30 cellular contexts compared by ENCODE assay signal in the genomic region with DNA sequence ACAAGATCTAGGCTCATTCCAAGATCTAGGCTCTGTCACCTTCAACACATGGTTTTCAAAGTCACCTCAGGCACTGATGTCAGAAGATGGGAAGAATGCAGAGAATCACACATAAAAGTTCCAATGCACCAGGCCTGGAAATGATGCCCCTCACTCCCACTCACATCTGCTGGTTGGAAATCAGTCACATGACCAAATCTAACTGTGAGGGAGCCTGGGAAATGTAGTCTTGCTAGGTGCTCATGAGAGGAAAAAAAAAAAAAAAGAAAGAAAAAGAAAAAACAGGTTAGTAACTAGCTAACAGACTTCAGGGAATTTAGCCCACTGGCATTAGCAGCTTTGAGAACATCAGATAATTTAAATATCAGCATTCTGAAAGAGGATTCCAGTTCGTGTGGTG.
DNase-seq lines count a peak whose midpoint lies in the region; ATAC-seq and TF ChIP-seq lines count a peak whose summit lies in the region.
"Had no signal": no experiment of that assay in that cellular context is flagged by ENCODE, and none has a peak within 500 bp of the region (broad histone marks: within the 10 kb centered on the region; RNA-seq: fewer than 3 reads in every experiment).

No MANE protein-coding gene starts in this region.

- H3K4me3 Mint-ChIP-seq in neural progenitor cell = peak overlapping the region; percentile 66
- H3K4me3 Mint-ChIP-seq: activated naive CD8-positive, alpha-beta T cell treated with anti-CD3 and anti-CD28 coated beads for 36 hours; CD14-positive monocyte; mesothelial cell of epicardium had no signal

- H3K56ac ChIP-seq in IMR-90 (ENCODE audit: extremely low read depth, insufficient read depth, low read length) = no peak overlapping the region

- no peak overlapping the region for H3K9ac ChIP-seq in IMR-90 (ENCODE audit: low read depth, low read length)
- no peak overlapping the region for H3K9ac ChIP-seq in neural progenitor cell

- no peaks in the 10 kb centered on the region for H4K20me1 ChIP-seq in IMR-90 (ENCODE audit: insufficient read depth, low read length)
- no peaks in the 10 kb centered on the region for H4K20me1 ChIP-seq in neural progenitor cell (ENCODE audit: low read depth)

- intact Hi-C loops in IMR-90 (cut with micrococcal nuclease) = no loop called here

- TF ChIP-seq POLR2A in IMR-90 (IDR thresholded peaks at IDR 0.05; ENCODE audit: low read depth, low read length) = no peak
- no peak for TF ChIP-seq POLR2A in tibial nerve (IDR thresholded peaks at IDR 0.05)

- H3K27me3 ChIP-seq in IMR-90 (ENCODE audit: control insufficient read depth, insufficient read depth, low read length) (no peaks in the 10 kb centered on the region), neural progenitor cell (no peaks in the 10 kb centered on the region), tibial nerve (no peaks in the 10 kb centered on the region)
- H3K27me3 ChIP-seq: ascending aorta, suprapubic skin, upper lobe of right lung had no signal

- no peaks in the 10 kb centered on the region for H3K9me3 Mint-ChIP-seq in neural progenitor cell

- no peak overlapping the region for H2BK15ac ChIP-seq in IMR-90 (ENCODE audit: low read depth, low read length)

- ATAC-seq in IMR-90 (ENCODE audit: low read depth) = no peak
- ATAC-seq: right cardiac atrium, upper lobe of right lung had no signal

- no peaks in the 10 kb centered on the region for H3K4me1 ChIP-seq in IMR-90 (ENCODE audit: control insufficient read depth, insufficient read depth, low read length)
- peaks cover 12% of the 10 kb centered on the region for H3K4me1 ChIP-seq in neural progenitor cell
- H3K4me1 ChIP-seq in tibial nerve = no peaks in the 10 kb centered on the region
- H3K4me1 ChIP-seq: ascending aorta, suprapubic skin, upper lobe of right lung had no signal

- H2AFZ ChIP-seq in IMR-90 (replicated peaks; ENCODE audit: low read length, poor library complexity) (no peak overlapping the region), neural progenitor cell (replicated peaks) (peak overlapping the region; percentile 100)

- H3K27ac Mint-ChIP-seq in neural progenitor cell = peak overlapping the region; percentile 97
- H3K27ac Mint-ChIP-seq: activated naive CD8-positive, alpha-beta T cell treated with anti-CD3 and anti-CD28 coated beads for 36 hours; CD14-positive monocyte; IgD-negative memory B cell; mesothelial cell of epicardium had no signal

- no peak overlapping the region for H2BK5ac ChIP-seq in IMR-90 (ENCODE audit: low read depth, low read length, poor library complexity, severe bottlenecking)

- no peak for TF ChIP-seq EP300 in tibial nerve (IDR thresholded peaks at IDR 0.05)

- H4K91ac ChIP-seq in IMR-90 (ENCODE audit: insufficient read depth, low read depth, low read length) = no peak overlapping the region

- CTCF ChIA-PET in IMR-90 (lab: Yijun Ruan, JAX) = no interaction called here

- no peak overlapping the region for H3K23ac ChIP-seq in IMR-90 (ENCODE audit: low read depth, low read length)

- no peak overlapping the region for H3K14ac ChIP-seq in IMR-90 (replicated peaks; ENCODE audit: low read depth, low read length)

- H3F3A ChIP-seq in neural progenitor cell (ENCODE audit: low read depth) = no peaks in the 10 kb centered on the region

- H3K4ac ChIP-seq in IMR-90 (ENCODE audit: low read depth, low read length) = no peak overlapping the region

- POLR2A ChIA-PET in IMR-90 (lab: Charles Lee; ENCODE audit: unreplicated experiment) = no interaction called here

- H3K36me3 Mint-ChIP-seq in neural progenitor cell = no peaks in the 10 kb centered on the region
- H3K36me3 Mint-ChIP-seq: activated naive CD8-positive, alpha-beta T cell treated with anti-CD3 and anti-CD28 coated beads for 36 hours; CD14-positive monocyte; IgD-negative memory B cell; mesothelial cell of epicardium had no signal

- H3K27ac ChIP-seq in IMR-90 (ENCODE audit: insufficient read depth, low read length) = no peak overlapping the region
- H3K27ac ChIP-seq in neural progenitor cell = peak overlapping the region; percentile 55
- H3K27ac ChIP-seq in tibial nerve = no peak overlapping the region
- H3K27ac ChIP-seq: ascending aorta, suprapubic skin, upper lobe of right lung, VCaP had no signal

- H4K8ac ChIP-seq in IMR-90 (ENCODE audit: low read depth in 2 of 2, low read length in 2 of 2) = no peak overlapping the region

- no peaks in the 10 kb centered on the region; the same call in 1 of the 2 replicates for H3K9me1 ChIP-seq in IMR-90 (ENCODE audit: insufficient read depth, low read length)

- in situ Hi-C loops in IMR-90 (cut with MboI; ENCODE audit: low sequenced_read_pairs) = no loop called here

- H3K4me2 ChIP-seq in IMR-90 (ENCODE audit: low read depth, low read length) = no peak overlapping the region
- peak overlapping the region; percentile 58 for H3K4me2 ChIP-seq in neural progenitor cell
- H3K4me2 ChIP-seq: smooth muscle cell had no signal

- no peak overlapping the region for H2AK9ac ChIP-seq in IMR-90 (replicated peaks; ENCODE audit: low read depth, low read length, poor library complexity)

- dilution Hi-C loops in IMR-90 (cut with HindIII; ENCODE audit: low sequenced_read_pairs, unreplicated experiment) = no loop called here

- DNase-seq in DMS53 (lab: John Stamatoyannopoulos, UW) (peak; percentile 4), DMS53 treated with DMSO at 0.1 percent for 48 hours (lab: John Stamatoyannopoulos, UW; ENCODE audit: unreplicated experiment) (no peak), IMR-90 (no peak), fibroblast of pulmonary artery (ENCODE audit: low read depth) (peak; percentile 10), neural progenitor cell (ENCODE audit: low spot score) (peak; percentile 43), tibial nerve (ENCODE audit: low spot score in 2 of 2) (no peak), T-helper 2 cell (no peak), HuH-7 (ENCODE audit: low spot score) (no peak)
- DNase-seq: 8988T; activated CD4-positive, alpha-beta T cell treated with anti-CD3 and anti-CD28 coated beads for 48 hours; activated CD8-positive, alpha-beta memory T cell treated with anti-CD3 and anti-CD28 coated beads for 24 hours; activated gamma-delta T cell; activated naive CD8-positive, alpha-beta T cell treated with anti-CD3 and anti-CD28 coated beads for 36 hours; activated T-cell treated with anti-CD3 and anti-CD28 coated beads, Interleukin-2, amount 50 U/mL, for 1 hour; HCEC 1CT; hypothalamus; NCI-H1048; NCI-H524; right cardiac atrium; SIG-M5; stimulated activated naive CD4-positive, alpha-beta T cell; T1000; upper lobe of right lung had no signal

- H2AK5ac ChIP-seq in IMR-90 (ENCODE audit: low read depth, low read length) = no peak overlapping the region

- no peaks in the 10 kb centered on the region for H3K36me3 ChIP-seq in IMR-90 (ENCODE audit: control insufficient read depth, insufficient read depth, low read length)
- no peaks in the 10 kb centered on the region for H3K36me3 ChIP-seq in neural progenitor cell
- H3K36me3 ChIP-seq in tibial nerve = no peaks in the 10 kb centered on the region
- H3K36me3 ChIP-seq: ascending aorta, suprapubic skin, upper lobe of right lung had no signal

- H3K4me1 Mint-ChIP-seq in neural progenitor cell = peaks cover 7% of the 10 kb centered on the region
- H3K4me1 Mint-ChIP-seq: activated naive CD8-positive, alpha-beta T cell treated with anti-CD3 and anti-CD28 coated beads for 36 hours; CD14-positive monocyte; IgD-negative memory B cell had no signal

- H3K79me1 ChIP-seq in IMR-90 (ENCODE audit: low read depth in 1 of 2, low read length in 2 of 2) = no peaks in the 10 kb centered on the region

- H2BK20ac ChIP-seq in IMR-90 (ENCODE audit: low read depth, low read length) = no peak overlapping the region

- no TSS peak for BruUV-seq in IMR-90 (replicated peaks; lab: Mats Ljungman, UMichigan)

- H3K79me2 ChIP-seq in neural progenitor cell (ENCODE audit: low read depth) = no peaks in the 10 kb centered on the region

- no peak for TF ChIP-seq RAD21 in IMR-90 (IDR thresholded peaks at IDR 0.05; ENCODE audit: low read length)

- H4K5ac ChIP-seq in IMR-90 (ENCODE audit: low read depth, low read length) = no peak overlapping the region

- TF ChIP-seq CTCF in IMR-90 (conservative IDR thresholded peaks at IDR 0.05; ENCODE audit: low read depth, low read length) (no peak), fibroblast of pulmonary artery (IDR thresholded peaks at IDR 0.05; ENCODE audit: low read length, missing control alignments) (no peak), neural progenitor cell (IDR thresholded peaks at IDR 0.05) (no peak), tibial nerve (IDR thresholded peaks at IDR 0.05) (no peak)

- H3K18ac ChIP-seq in IMR-90 (ENCODE audit: low read depth, low read length) = no peak overlapping the region

- WGBS in IMR-90 (ENCODE audit: extremely low coverage in 2 of 2, insufficient read length in 1 of 2), 2 experiments = no CpG with 5 or more reads among the region's 1 CpG
- 83 to 89% methylated on average over 1 of the region's 1 CpG for WGBS in tibial nerve, 2 donors

- H3K9me3 ChIP-seq in IMR-90 (ENCODE audit: control insufficient read depth, insufficient read depth, low read length) (no peaks in the 10 kb centered on the region), neural progenitor cell (ENCODE audit: low read depth) (no peaks in the 10 kb centered on the region), tibial nerve (peaks cover 0 to 7% (median 0%) of the 10 kb centered on the region in 4 donors)
- H3K9me3 ChIP-seq: ascending aorta, suprapubic skin, upper lobe of right lung had no signal

- H3K27me3 Mint-ChIP-seq in neural progenitor cell (ENCODE audit: insufficient read depth, low read depth) = no peaks in the 10 kb centered on the region
- H3K27me3 Mint-ChIP-seq: activated naive CD8-positive, alpha-beta T cell treated with anti-CD3 and anti-CD28 coated beads for 36 hours; IgD-negative memory B cell had no signal

- no peak overlapping the region for H2BK120ac ChIP-seq in IMR-90 (ENCODE audit: low read depth, low read length)

- H3K4me3 ChIP-seq in IMR-90 (ENCODE audit: insufficient read depth, low read depth, low read length) (no peak overlapping the region), fibroblast of pulmonary artery (replicated peaks; ENCODE audit: low read depth, low read length) (no peak overlapping the region), neural progenitor cell (no peak overlapping the region), tibial nerve (no peak overlapping the region)
- H3K4me3 ChIP-seq: ascending aorta, smooth muscle cell, suprapubic skin, upper lobe of right lung had no signal

TF ChIP-seq in IMR-90, 13 proteins besides CTCF, POLR2A, EP300 and RAD21:
- no peak for TF ChIP-seq RCOR1 (IDR thresholded peaks at IDR 0.05; ENCODE audit: insufficient replicate concordance, low read length)
- TF ChIP-seq, protein P1, sequence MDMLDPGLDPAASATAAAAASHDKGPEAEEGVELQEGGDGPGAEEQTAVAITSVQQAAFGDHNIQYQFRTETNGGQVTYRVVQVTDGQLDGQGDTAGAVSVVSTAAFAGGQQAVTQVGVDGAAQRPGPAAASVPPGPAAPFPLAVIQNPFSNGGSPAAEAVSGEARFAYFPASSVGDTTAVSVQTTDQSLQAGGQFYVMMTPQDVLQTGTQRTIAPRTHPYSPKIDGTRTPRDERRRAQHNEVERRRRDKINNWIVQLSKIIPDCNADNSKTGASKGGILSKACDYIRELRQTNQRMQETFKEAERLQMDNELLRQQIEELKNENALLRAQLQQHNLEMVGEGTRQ (IDR thresholded peaks at IDR 0.05; ENCODE audit: low read depth, low read length) = 0 out of 2 replicates have a peak, but pooled peaks have one; percentile 27

Comparison
In these comparisons a context has a peak if more than half of its experiments do, and no peak if none do; other contexts are left out.
1. DNase-seq: peak in DMS53 (single experiment), fibroblast of pulmonary artery (single experiment) and neural progenitor cell (single experiment); none in DMS53 treated with DMSO at 0.1 percent for 48 hours (single experiment), IMR-90 (single experiment), tibial nerve (0 of 2), T-helper 2 cell (0 of 5) and HuH-7 (single experiment).